ENCODE assay signal across 10 cellular contexts in genomic region chr11:88301478-88302140, GRCh38. TPM values are rescaled to one million over a fixed set of nuclear protein-coding genes. Genes with fewer than 3 reads are reported as not detected.
DNase-seq lines count a peak whose midpoint lies in the region; ATAC-seq and TF ChIP-seq lines count a peak whose summit lies in the region.
"Had no signal": no experiment of that assay in that cellular context is flagged by ENCODE, and none has a peak within 500 bp of the region (broad histone marks: within the 10 kb centered on the region; RNA-seq: fewer than 3 reads in every experiment).

No MANE protein-coding gene starts in this region.

- H3K27ac Mint-ChIP-seq in activated naive CD4-positive, alpha-beta T cell treated with anti-CD3 and anti-CD28 coated beads, Interleukin-2, amount 10 ng/mL, durations not matched to agents 7 days and 5 days, result peak overlapping the region; percentile 53
- peak overlapping the region; percentile 69 for H3K27ac Mint-ChIP-seq in activated CD4-positive, alpha-beta memory T cell treated with anti-CD3 and anti-CD28 coated beads, Interleukin-2, amount 10 ng/mL, durations not matched to agents 7 days and 5 days

- H3K9me3 ChIP-seq in stomach smooth muscle (ENCODE audit: control insufficient read depth in 2 of 2, low read length in 2 of 2) (no peaks in the 10 kb centered on the region), ascending aorta (no peaks in the 10 kb centered on the region)

- intact Hi-C loops in ascending aorta (cut with DNase I), result no loop called here

- H3K4me3 ChIP-seq in stomach smooth muscle (ENCODE audit: low read length in 2 of 2), result peak overlapping the region in 1 of 2 donors; percentile 17
- H3K4me3 ChIP-seq in ascending aorta, result no peak overlapping the region

- ATAC-seq in HG02798 (IDR thresholded peaks at IDR 0.05; ENCODE audit: poor library complexity, unreplicated experiment), result peak; percentile 58
- ATAC-seq: Panc1 had no signal

- no peak for TF ChIP-seq CTCF in RWPE1 (conservative IDR thresholded peaks at IDR 0.05; ENCODE audit: low read depth)
- TF ChIP-seq CTCF in ascending aorta (IDR thresholded peaks at IDR 0.05), result no peak

- H3K4me3 Mint-ChIP-seq in activated naive CD4-positive, alpha-beta T cell treated with anti-CD3 and anti-CD28 coated beads, Interleukin-2, amount 10 ng/mL, durations not matched to agents 7 days and 5 days, result no peak overlapping the region
- peak overlapping the region; percentile 50 for H3K4me3 Mint-ChIP-seq in activated CD4-positive, alpha-beta memory T cell treated with anti-CD3 and anti-CD28 coated beads, Interleukin-2, amount 10 ng/mL, durations not matched to agents 7 days and 5 days

- H3K9ac ChIP-seq in stomach smooth muscle (ENCODE audit: low read length in 2 of 2), result no peak overlapping the region

- H3K9me3 Mint-ChIP-seq in activated naive CD4-positive, alpha-beta T cell treated with anti-CD3 and anti-CD28 coated beads, Interleukin-2, amount 10 ng/mL, durations not matched to agents 7 days and 5 days, result no peaks in the 10 kb centered on the region
- no peaks in the 10 kb centered on the region for H3K9me3 Mint-ChIP-seq in activated CD4-positive, alpha-beta memory T cell treated with anti-CD3 and anti-CD28 coated beads, Interleukin-2, amount 10 ng/mL, durations not matched to agents 7 days and 5 days

- no peak for DNase-seq in activated naive CD4-positive, alpha-beta T cell treated with anti-CD3 and anti-CD28 coated beads, Interleukin-2, amount 10 ng/mL, durations not matched to agents 7 days and 5 days
- no peak for DNase-seq in activated naive CD4-positive, alpha-beta T cell (lab: John Stamatoyannopoulos, UW)
- no peak for DNase-seq in activated CD4-positive, alpha-beta memory T cell treated with anti-CD3 and anti-CD28 coated beads, Interleukin-2, amount 10 ng/mL, durations not matched to agents 7 days and 5 days
- DNase-seq in RWPE1 (ENCODE audit: low spot score) (no peak), DMS153 treated with DMSO at 0.1 percent for 48 hours (lab: John Stamatoyannopoulos, UW; ENCODE audit: unreplicated experiment) (no peak), ascending aorta (ENCODE audit: low spot score in 2 of 2) (no peak)

- H3K36me3 ChIP-seq in stomach smooth muscle (ENCODE audit: control insufficient read depth in 2 of 2, insufficient read depth in 2 of 2, low read length in 2 of 2), result no peaks in the 10 kb centered on the region
- H3K36me3 ChIP-seq in ascending aorta, result no peaks in the 10 kb centered on the region

- peaks cover 28% of the 10 kb centered on the region for H3K4me1 Mint-ChIP-seq in activated naive CD4-positive, alpha-beta T cell treated with anti-CD3 and anti-CD28 coated beads, Interleukin-2, amount 10 ng/mL, durations not matched to agents 7 days and 5 days
- peaks cover 41% of the 10 kb centered on the region for H3K4me1 Mint-ChIP-seq in activated CD4-positive, alpha-beta memory T cell treated with anti-CD3 and anti-CD28 coated beads, Interleukin-2, amount 10 ng/mL, durations not matched to agents 7 days and 5 days

- H3K4me1 ChIP-seq in stomach smooth muscle (ENCODE audit: control insufficient read depth, insufficient read depth, low read length) (no peaks in the 10 kb centered on the region), ascending aorta (no peaks in the 10 kb centered on the region)

- H3K27me3 ChIP-seq in stomach smooth muscle (ENCODE audit: control insufficient read depth in 1 of 2, insufficient read depth in 2 of 2, low read length in 2 of 2) (no peaks in the 10 kb centered on the region), ascending aorta (no peaks in the 10 kb centered on the region)

- POLR2A ChIA-PET in activated CD4-positive, alpha-beta memory T cell treated with anti-CD3 and anti-CD28 coated beads, Interleukin-2, amount 10 ng/mL, durations not matched to agents 7 days and 5 days (lab: Charles Lee), result interaction anchor here (0.7 to 1.7 kb wide), 3 partner anchors 24 to 37 kb away, joined by 3 to 12 read pairs (median 3); partner anchors contain the start of gene CTSC
- POLR2A ChIA-PET in RWPE1 (lab: Yijun Ruan, JAX; ENCODE audit: low non-redundant PET), result no interaction called here

- CTCF ChIA-PET in activated naive CD4-positive, alpha-beta T cell treated with anti-CD3 and anti-CD28 coated beads, Interleukin-2, amount 10 ng/mL, durations not matched to agents 7 days and 5 days (lab: Charles Lee), result no interaction called here
- CTCF ChIA-PET in activated CD4-positive, alpha-beta memory T cell treated with anti-CD3 and anti-CD28 coated beads, Interleukin-2, amount 10 ng/mL, durations not matched to agents 7 days and 5 days (lab: Charles Lee), result interaction anchor here (0.7 to 1.2 kb wide), 2 partner anchors 20 to 277 kb away, joined by 3 to 6 read pairs; no protein-coding TSS in a partner anchor
- CTCF ChIA-PET in RWPE1 (lab: Yijun Ruan, JAX), result no interaction called here

- H3K36me3 Mint-ChIP-seq in activated naive CD4-positive, alpha-beta T cell treated with anti-CD3 and anti-CD28 coated beads, Interleukin-2, amount 10 ng/mL, durations not matched to agents 7 days and 5 days, result peaks cover 91% of the 10 kb centered on the region
- peaks cover 94% of the 10 kb centered on the region for H3K36me3 Mint-ChIP-seq in activated CD4-positive, alpha-beta memory T cell treated with anti-CD3 and anti-CD28 coated beads, Interleukin-2, amount 10 ng/mL, durations not matched to agents 7 days and 5 days (ENCODE audit: low read depth)

- H3K27me3 Mint-ChIP-seq in activated naive CD4-positive, alpha-beta T cell treated with anti-CD3 and anti-CD28 coated beads, Interleukin-2, amount 10 ng/mL, durations not matched to agents 7 days and 5 days, result no peaks in the 10 kb centered on the region
- no peaks in the 10 kb centered on the region for H3K27me3 Mint-ChIP-seq in activated CD4-positive, alpha-beta memory T cell treated with anti-CD3 and anti-CD28 coated beads, Interleukin-2, amount 10 ng/mL, durations not matched to agents 7 days and 5 days

- H3K27ac ChIP-seq in stomach smooth muscle (ENCODE audit: low read length) (peak overlapping the region; percentile 61), RWPE1 (no peak overlapping the region), ascending aorta (no peak overlapping the region)
- H3K27ac ChIP-seq: C4-2B had no signal

RNA-seq across cellular contexts. Expression of gene CTSC, which starts 35.9 kb away (rescaled TPM):
- total RNA-seq in activated CD4-positive, alpha-beta memory T cell treated with anti-CD3 and anti-CD28 coated beads, Interleukin-2, amount 10 ng/mL, durations not matched to agents 7 days and 5 days, result 100 to 1,000 TPM; 321 to 323 TPM
- 164 TPM for total RNA-seq in ascending aorta
